11 cellular contexts compared by ENCODE assay signal in genomic region chr12:131872154-131873046, GRCh38. TPM values are rescaled to one million over a fixed set of nuclear protein-coding genes. Genes with fewer than 3 reads are reported as not detected.
DNase-seq lines count a peak whose midpoint lies in the region; ATAC-seq and TF ChIP-seq lines count a peak whose summit lies in the region.
"Had no signal": no experiment of that assay in that cellular context is flagged by ENCODE, and none has a peak within 500 bp of the region (broad histone marks: within the 10 kb centered on the region; RNA-seq: fewer than 3 reads in every experiment).

No MANE protein-coding gene starts in this region.

- H3K9me3 ChIP-seq in right atrium auricular region: no peaks in the 10 kb centered on the region
- H3K9me3 ChIP-seq in RWPE2 (ENCODE audit: severe bottlenecking): no peaks in the 10 kb centered on the region
- H3K9me3 ChIP-seq in upper lobe of right lung: no peaks in the 10 kb centered on the region

- no peak for DNase-seq in Right ventricle myocardium inferior (ENCODE audit: missing footprints)
- DNase-seq in right atrium auricular region (ENCODE audit: low spot score): no peak
- DNase-seq in RWPE2 (ENCODE audit: low spot score): peak; percentile 89
- peak; percentile 84 for DNase-seq in fibroblast of mammary gland (ENCODE audit: low read depth)
- DNase-seq in upper lobe of right lung: peak; percentile 77
- DNase-seq in NCI-H2196 (lab: John Stamatoyannopoulos, UW; ENCODE audit: unreplicated experiment): no peak
- no peak for DNase-seq in germinal center (ENCODE audit: low spot score)
- DNase-seq: effector memory CD8-positive, alpha-beta T cell; MM.1S; stimulated activated CD4-positive, alpha-beta T cell treated with anti-CD3 and anti-CD28 coated beads, Interleukin-1b, Interleukin-23, amount 100 ng/mL, for 48 hours had no signal

- H3K4me3 ChIP-seq in right atrium auricular region (no peak overlapping the region), RWPE2 (ENCODE audit: severe bottlenecking) (no peak overlapping the region), fibroblast of mammary gland (ENCODE audit: control insufficient read depth, low read depth, low read length) (no peak overlapping the region), upper lobe of right lung (no peak overlapping the region)

- H3K27ac ChIP-seq in right atrium auricular region (no peak overlapping the region), RWPE2 (ENCODE audit: poor library complexity, severe bottlenecking) (peak overlapping the region; percentile 37), upper lobe of right lung (no peak overlapping the region)

- no peaks in the 10 kb centered on the region for H3K36me3 ChIP-seq in right atrium auricular region
- no peaks in the 10 kb centered on the region for H3K36me3 ChIP-seq in RWPE2 (ENCODE audit: low read depth)
- no peaks in the 10 kb centered on the region for H3K36me3 ChIP-seq in upper lobe of right lung

- ATAC-seq in Right ventricle myocardium inferior (peak; percentile 37), RWPE2 (ENCODE audit: low read depth) (peak; percentile 93), upper lobe of right lung (peak; percentile 81), GM18907 (IDR thresholded peaks at IDR 0.05; ENCODE audit: unreplicated experiment) (no peak)
- ATAC-seq: effector memory CD8-positive, alpha-beta T cell had no signal

- intact Hi-C loops in Right ventricle myocardium inferior (cut with DNase I) (no loop called here), upper lobe of right lung (cut with DNase I) (no loop called here)

- TF ChIP-seq CTCF in right atrium auricular region (IDR thresholded peaks at IDR 0.05): no peak
- no peak for TF ChIP-seq CTCF in RWPE2 (IDR thresholded peaks at IDR 0.05; ENCODE audit: poor library complexity, severe bottlenecking)
- TF ChIP-seq CTCF in fibroblast of mammary gland (conservative IDR thresholded peaks at IDR 0.05; ENCODE audit: control insufficient read depth, insufficient read depth, low read depth, low read length): no peak
- TF ChIP-seq CTCF in upper lobe of right lung (IDR thresholded peaks at IDR 0.05): no peak

- no peaks in the 10 kb centered on the region for H3K4me1 ChIP-seq in right atrium auricular region
- H3K4me1 ChIP-seq in RWPE2 (ENCODE audit: insufficient read depth, poor library complexity, severe bottlenecking): peaks cover 11% of the 10 kb centered on the region
- H3K4me1 ChIP-seq in upper lobe of right lung: no peaks in the 10 kb centered on the region

- H3K27me3 ChIP-seq in right atrium auricular region (no peaks in the 10 kb centered on the region), RWPE2 (ENCODE audit: insufficient read depth, poor library complexity, severe bottlenecking) (no peaks in the 10 kb centered on the region), upper lobe of right lung (no peaks in the 10 kb centered on the region)

RNA-seq across cellular contexts. Expression of gene ULK1, which starts 22.0 kb away (rescaled TPM):
- 49.3 TPM for total RNA-seq in Right ventricle myocardium inferior
- total RNA-seq in right atrium auricular region: 10 to 100 TPM; 16.2 to 23.4 TPM
- total RNA-seq in upper lobe of right lung: 32.4 TPM

RNA-seq across cellular contexts. Expression of gene MMP17, which starts 44.2 kb away (rescaled TPM):
- total RNA-seq in Right ventricle myocardium inferior (0.73 TPM), right atrium auricular region (1 to 10 TPM; 2.1 to 3.2 TPM), upper lobe of right lung (4.1 TPM)

RNA-seq across cellular contexts. Expression of gene PUS1, which starts 56.7 kb away (rescaled TPM):
- total RNA-seq in Right ventricle myocardium inferior: 9.4 TPM
- 10 to 100 TPM in 1 of 2 donors, 1 to 10 TPM in 1; 5.0 to 10.3 TPM for total RNA-seq in right atrium auricular region
- 19.9 TPM for total RNA-seq in upper lobe of right lung

Comparison
In these comparisons a context has a peak if more than half of its experiments do, and no peak if none do; other contexts are left out.
1. DNase-seq: peak in RWPE2 (single experiment), fibroblast of mammary gland (single experiment) and upper lobe of right lung (single experiment); none in Right ventricle myocardium inferior (single experiment), right atrium auricular region (single experiment), NCI-H2196 (single experiment) and germinal center (single experiment).